7 cellular contexts compared by ENCODE assay signal in genomic region chr11:66315921-66316811, GRCh38. TPM values are rescaled to one million over a fixed set of nuclear protein-coding genes. Genes with fewer than 3 reads are reported as not detected.
DNase-seq lines count a peak whose midpoint lies in the region; ATAC-seq and TF ChIP-seq lines count a peak whose summit lies in the region.
"Had no signal": no experiment of that assay in that cellular context is flagged by ENCODE, and none has a peak within 500 bp of the region (broad histone marks: within the 10 kb centered on the region; RNA-seq: fewer than 3 reads in every experiment).

No MANE protein-coding gene starts in this region.

- H3K27me3 ChIP-seq in rectal smooth muscle tissue (ENCODE audit: control insufficient read depth, insufficient read depth, low read length) (no peaks in the 10 kb centered on the region), H7 (ENCODE audit: control insufficient read depth, insufficient read depth, low read length) (no peaks in the 10 kb centered on the region)

- H3K9ac ChIP-seq in rectal smooth muscle tissue (ENCODE audit: low read length), result peak overlapping the region; percentile 32

- no peaks in the 10 kb centered on the region for H3K9me3 Mint-ChIP-seq in central memory CD8-positive, alpha-beta T cell
- H3K9me3 Mint-ChIP-seq: dendritic cell treated with granulocyte-macrophage colony-stimulating factor and Interleukin-4, amounts not matched to agents 40 ng/mL and 50 ng/mL, for 4 days had no signal

- H3K36me3 Mint-ChIP-seq in central memory CD8-positive, alpha-beta T cell (ENCODE audit: insufficient read depth), result peaks cover 17% of the 10 kb centered on the region

- peaks cover 16% of the 10 kb centered on the region for H3K4me1 ChIP-seq in rectal smooth muscle tissue (ENCODE audit: control insufficient read depth, insufficient read depth, low read length)

- H3K36me3 ChIP-seq in rectal smooth muscle tissue (ENCODE audit: control insufficient read depth, insufficient read depth, low read length) (no peaks in the 10 kb centered on the region), H7 (replicated peaks; ENCODE audit: control insufficient read depth, insufficient read depth, low read length) (no peaks in the 10 kb centered on the region)

- H3K4me3 ChIP-seq in rectal smooth muscle tissue (ENCODE audit: low read length) (peak overlapping the region; percentile 47), H7 (ENCODE audit: insufficient read depth, low read depth, low read length) (no peak overlapping the region)

- peaks cover 47% of the 10 kb centered on the region for H3K4me1 Mint-ChIP-seq in central memory CD8-positive, alpha-beta T cell

- H3K4me3 Mint-ChIP-seq in central memory CD8-positive, alpha-beta T cell, result peak overlapping the region; percentile 79
- H3K4me3 Mint-ChIP-seq: dendritic cell treated with granulocyte-macrophage colony-stimulating factor and Interleukin-4, amounts not matched to agents 40 ng/mL and 50 ng/mL, for 4 days had no signal

- DNase-seq in HCEC 1CT, result peak; percentile 8
- DNase-seq in central memory CD8-positive, alpha-beta T cell (ENCODE audit: low spot score in 2 of 2), result no peak
- no peak for DNase-seq in H7
- DNase-seq in erythroblast (lab: John Stamatoyannopoulos, UW), result no peak

- ATAC-seq in central memory CD8-positive, alpha-beta T cell (replicated peaks; ENCODE audit: extremely low read depth, poor library complexity, severe bottlenecking), result no peak
- no peak for ATAC-seq in GM19324 (IDR thresholded peaks at IDR 0.05; ENCODE audit: low FRiP score, unreplicated experiment)

- H3K27ac ChIP-seq in rectal smooth muscle tissue (ENCODE audit: low read depth, low read length), result peak overlapping the region; percentile 94

- peak overlapping the region; percentile 84 for H3K27ac Mint-ChIP-seq in central memory CD8-positive, alpha-beta T cell (ENCODE audit: low read depth)

- TF ChIP-seq POLR2A in erythroblast (IDR thresholded peaks at IDR 0.05; ENCODE audit: low read length), result no peak

- H3K27me3 Mint-ChIP-seq in central memory CD8-positive, alpha-beta T cell, result no peaks in the 10 kb centered on the region

RNA-seq across cellular contexts. Expression of gene CD248, which starts 0.7 kb away (rescaled TPM):
- total RNA-seq in H7 (2014; rRNA removed; shearing (Covaris generic)), result 0.83 and 1.4 TPM in 2 replicates

RNA-seq across cellular contexts. Expression of gene RIN1, which starts 20.1 kb away (rescaled TPM):
- total RNA-seq in H7 (2014; rRNA removed; shearing (Covaris generic)), result 7.2 and 9.6 TPM in 2 replicates

RNA-seq across cellular contexts. Expression of gene TMEM151A, which starts 24.5 kb away (rescaled TPM):
- total RNA-seq in H7 (2014; rRNA removed; shearing (Covaris generic)), result 0.42 and 0.85 TPM in 2 replicates

RNA-seq across cellular contexts. Expression of gene YIF1A, which starts 27.2 kb away (rescaled TPM):
- 117 and 125 TPM in 2 replicates for total RNA-seq in H7 (2014; rRNA removed; shearing (Covaris generic))

RNA-seq across cellular contexts. Expression of gene BRMS1, which starts 28.7 kb away (rescaled TPM):
- 53.5 and 72.8 TPM in 2 replicates for total RNA-seq in H7 (2014; rRNA removed; shearing (Covaris generic))
